ENCODE assay signal across 9 cellular contexts in the genomic region with DNA sequence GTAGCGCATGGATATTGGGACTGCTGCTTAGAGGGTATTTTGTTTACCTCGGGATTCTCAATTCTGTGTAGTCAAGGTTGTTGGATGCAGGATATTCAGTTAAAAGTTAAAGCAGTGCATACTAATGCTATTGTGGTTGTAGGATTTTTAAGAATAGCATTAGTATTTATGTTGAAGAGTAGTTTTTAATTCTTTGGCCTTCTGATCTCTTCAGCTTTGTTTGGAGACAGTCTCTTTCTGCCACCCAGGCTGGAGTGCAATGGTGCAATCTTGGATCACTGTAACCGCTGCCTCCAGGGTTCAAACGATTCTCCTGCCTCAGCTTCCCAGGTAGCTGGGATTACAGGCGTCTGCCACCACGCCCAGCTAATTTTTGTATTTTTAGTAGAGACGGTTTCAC. TPM values are rescaled to one million over a fixed set of nuclear protein-coding genes. Genes with fewer than 3 reads are reported as not detected.
DNase-seq lines count a peak whose midpoint lies in the region; TF ChIP-seq lines count a peak whose summit lies in the region.
"Had no signal": no experiment of that assay in that cellular context is flagged by ENCODE, and none has a peak within 500 bp of the region (broad histone marks: within the 10 kb centered on the region; RNA-seq: fewer than 3 reads in every experiment).

No MANE protein-coding gene starts in this region.

- no peak for TF ChIP-seq POLR2A in thyroid gland (IDR thresholded peaks at IDR 0.05)

- CTCF ChIA-PET in activated naive CD4-positive, alpha-beta T cell treated with anti-CD3 and anti-CD28 coated beads, Interleukin-2, amount 10 ng/mL, durations not matched to agents 7 days and 5 days (lab: Charles Lee): no interaction called here
- CTCF ChIA-PET in activated CD4-positive, alpha-beta memory T cell treated with anti-CD3 and anti-CD28 coated beads, Interleukin-2, amount 10 ng/mL, durations not matched to agents 7 days and 5 days (lab: Charles Lee): interaction anchor here (7.6 kb wide), 1 partner anchor 36 kb away, joined by 60 read pairs; a partner anchor contains a TSS

- H3K27ac ChIP-seq in hepatocyte (peak overlapping the region; percentile 98), thyroid gland (no peak overlapping the region)

- peak overlapping the region; percentile 100 for H3K27ac Mint-ChIP-seq in activated naive CD4-positive, alpha-beta T cell treated with anti-CD3 and anti-CD28 coated beads, Interleukin-2, amount 10 ng/mL, durations not matched to agents 7 days and 5 days
- H3K27ac Mint-ChIP-seq in activated CD4-positive, alpha-beta memory T cell treated with anti-CD3 and anti-CD28 coated beads, Interleukin-2, amount 10 ng/mL, durations not matched to agents 7 days and 5 days: peak overlapping the region; percentile 100
- H3K27ac Mint-ChIP-seq in type B pancreatic cell: peak overlapping the region; percentile 98

- H3K9me2 ChIP-seq in hepatocyte (replicated peaks; ENCODE audit: insufficient read depth): no peaks in the 10 kb centered on the region

- H3K9me3 ChIP-seq in hepatocyte (ENCODE audit: low read depth) (no peaks in the 10 kb centered on the region), thyroid gland (no peaks in the 10 kb centered on the region)

- peak overlapping the region; percentile 86 for H3K4me2 ChIP-seq in hepatocyte

- no peaks in the 10 kb centered on the region for H4K20me1 ChIP-seq in hepatocyte (ENCODE audit: insufficient read depth, poor library complexity, severe bottlenecking)

- no peaks in the 10 kb centered on the region for H3K9me3 Mint-ChIP-seq in activated naive CD4-positive, alpha-beta T cell treated with anti-CD3 and anti-CD28 coated beads, Interleukin-2, amount 10 ng/mL, durations not matched to agents 7 days and 5 days
- H3K9me3 Mint-ChIP-seq in activated CD4-positive, alpha-beta memory T cell treated with anti-CD3 and anti-CD28 coated beads, Interleukin-2, amount 10 ng/mL, durations not matched to agents 7 days and 5 days: no peaks in the 10 kb centered on the region
- no peaks in the 10 kb centered on the region for H3K9me3 Mint-ChIP-seq in type B pancreatic cell

- TF ChIP-seq CTCF in hepatocyte (IDR thresholded peaks at IDR 0.05; ENCODE audit: poor library complexity) (no peak), type B pancreatic cell (conservative IDR thresholded peaks at IDR 0.05) (no peak), thyroid gland (IDR thresholded peaks at IDR 0.05) (no peak)

- peaks cover 4% of the 10 kb centered on the region for H3K27me3 Mint-ChIP-seq in activated naive CD4-positive, alpha-beta T cell treated with anti-CD3 and anti-CD28 coated beads, Interleukin-2, amount 10 ng/mL, durations not matched to agents 7 days and 5 days
- no peaks in the 10 kb centered on the region for H3K27me3 Mint-ChIP-seq in activated CD4-positive, alpha-beta memory T cell treated with anti-CD3 and anti-CD28 coated beads, Interleukin-2, amount 10 ng/mL, durations not matched to agents 7 days and 5 days
- H3K27me3 Mint-ChIP-seq in type B pancreatic cell: no peaks in the 10 kb centered on the region

- H3K27me3 ChIP-seq in hepatocyte: no peaks in the 10 kb centered on the region
- H3K27me3 ChIP-seq in thyroid gland: no peaks in the 10 kb centered on the region

- H3K4me1 ChIP-seq in hepatocyte (ENCODE audit: insufficient read depth) (peaks cover 22% of the 10 kb centered on the region), thyroid gland (peaks cover 17 to 22% of the 10 kb centered on the region in 2 donors)

- H3K36me3 ChIP-seq in hepatocyte (replicated peaks; ENCODE audit: insufficient read depth, low read depth) (no peaks in the 10 kb centered on the region), thyroid gland (no peaks in the 10 kb centered on the region)

- DNase-seq in activated naive CD4-positive, alpha-beta T cell treated with anti-CD3 and anti-CD28 coated beads, Interleukin-2, amount 10 ng/mL, durations not matched to agents 7 days and 5 days: no peak
- no peak for DNase-seq in activated naive CD4-positive, alpha-beta T cell treated with Interleukin-2 at 50 U/mL for 16 hours
- no peak for DNase-seq in activated CD4-positive, alpha-beta memory T cell treated with anti-CD3 and anti-CD28 coated beads, Interleukin-2, amount 10 ng/mL, durations not matched to agents 7 days and 5 days
- DNase-seq in hepatocyte (ENCODE audit: low spot score): no peak
- no peak for DNase-seq in type B pancreatic cell (ENCODE audit: extremely low spot score, unreplicated experiment)
- DNase-seq in thyroid gland: no peak
- DNase-seq in stimulated activated CD4-positive, alpha-beta T cell treated with anti-CD3 and anti-CD28 coated beads, Interleukin-1b, Interleukin-23, amount 100 ng/mL, for 48 hours: no peak
- DNase-seq in cortex of kidney (lab: John Stamatoyannopoulos, UW): no peak
- DNase-seq: C1 segment of cervical spinal cord had no signal

- no peak overlapping the region for H3K4me3 ChIP-seq in hepatocyte
- H3K4me3 ChIP-seq in thyroid gland (replicated peaks in 1 of 3): no peak overlapping the region

- peaks cover 26% of the 10 kb centered on the region for H3K79me2 ChIP-seq in hepatocyte

- peak overlapping the region; percentile 88 for H3K4me3 Mint-ChIP-seq in activated naive CD4-positive, alpha-beta T cell treated with anti-CD3 and anti-CD28 coated beads, Interleukin-2, amount 10 ng/mL, durations not matched to agents 7 days and 5 days
- peak overlapping the region; percentile 97 for H3K4me3 Mint-ChIP-seq in activated CD4-positive, alpha-beta memory T cell treated with anti-CD3 and anti-CD28 coated beads, Interleukin-2, amount 10 ng/mL, durations not matched to agents 7 days and 5 days
- peak overlapping the region; percentile 97 for H3K4me3 Mint-ChIP-seq in type B pancreatic cell

- H3K36me3 Mint-ChIP-seq in activated naive CD4-positive, alpha-beta T cell treated with anti-CD3 and anti-CD28 coated beads, Interleukin-2, amount 10 ng/mL, durations not matched to agents 7 days and 5 days: peaks cover 47% of the 10 kb centered on the region
- peaks cover 52% of the 10 kb centered on the region for H3K36me3 Mint-ChIP-seq in activated CD4-positive, alpha-beta memory T cell treated with anti-CD3 and anti-CD28 coated beads, Interleukin-2, amount 10 ng/mL, durations not matched to agents 7 days and 5 days (ENCODE audit: low read depth)
- peaks cover 19% of the 10 kb centered on the region for H3K36me3 Mint-ChIP-seq in type B pancreatic cell

- intact Hi-C loops in thyroid gland (cut with DNase I): no loop called here

- H3K4me1 Mint-ChIP-seq in activated naive CD4-positive, alpha-beta T cell treated with anti-CD3 and anti-CD28 coated beads, Interleukin-2, amount 10 ng/mL, durations not matched to agents 7 days and 5 days: peaks cover 55% of the 10 kb centered on the region
- peaks cover 61% of the 10 kb centered on the region for H3K4me1 Mint-ChIP-seq in activated CD4-positive, alpha-beta memory T cell treated with anti-CD3 and anti-CD28 coated beads, Interleukin-2, amount 10 ng/mL, durations not matched to agents 7 days and 5 days
- H3K4me1 Mint-ChIP-seq in type B pancreatic cell (ENCODE audit: unreplicated experiment): peaks cover 28% of the 10 kb centered on the region

- POLR2A ChIA-PET in activated CD4-positive, alpha-beta memory T cell treated with anti-CD3 and anti-CD28 coated beads, Interleukin-2, amount 10 ng/mL, durations not matched to agents 7 days and 5 days (lab: Charles Lee): interaction anchor here (1.0 to 3.2 kb wide), 3 partner anchors 35 to 47 kb away, joined by 3 to 44 read pairs (median 10); a partner anchor contains a TSS

- WGBS in hepatocyte (ENCODE audit: low lambda C conversion rate, missing lambda C conversion rate): 96% methylated on average over 7 of the region's 7 CpGs
- WGBS in thyroid gland, 2 donors: 92 to 93% methylated on average over 7 of the region's 7 CpGs

- no peak overlapping the region for H2AFZ ChIP-seq in hepatocyte

RNA-seq across cellular contexts. Expression of a gene that starts 1.5 kb away (rescaled TPM):
- total RNA-seq in activated CD4-positive, alpha-beta memory T cell treated with anti-CD3 and anti-CD28 coated beads, Interleukin-2, amount 10 ng/mL, durations not matched to agents 7 days and 5 days: 10 to 100 TPM; 38.1 to 43.0 TPM
- 16.2 and 20.1 TPM in 2 replicates for total RNA-seq in hepatocyte
- 13.1 and 20.9 TPM in 2 replicates for polyA plus RNA-seq in hepatocyte
- 32.0 and 34.9 TPM in 2 replicates for total RNA-seq in type B pancreatic cell (ENCODE audit: low replicate concordance)
- total RNA-seq in thyroid gland: 10 to 100 TPM; 17.2 to 36.5 (median 26.2) TPM

RNA-seq across cellular contexts. Expression of a gene that starts 37.7 kb away (rescaled TPM):
- 1 to 10 TPM; 7.2 to 7.4 TPM for total RNA-seq in activated CD4-positive, alpha-beta memory T cell treated with anti-CD3 and anti-CD28 coated beads, Interleukin-2, amount 10 ng/mL, durations not matched to agents 7 days and 5 days
- total RNA-seq in hepatocyte: 20.1 and 25.6 TPM in 2 replicates
- 10.9 and 12.5 TPM in 2 replicates for polyA plus RNA-seq in hepatocyte
- 16.0 and 25.9 TPM in 2 replicates for total RNA-seq in type B pancreatic cell (ENCODE audit: low replicate concordance)
- total RNA-seq in thyroid gland: 100 to 1,000 TPM in 2 of 4 donors, 10 to 100 TPM in 2; 61.9 to 166 (median 98.7) TPM
